Comparison of ENCODE assay signal across 27 cellular contexts in genomic region chr12:51360315-51360714, GRCh38.
"Had no signal": no experiment of that assay in that cellular context is flagged by ENCODE, and none has a peak within 500 bp of the region (broad histone marks: within the 10 kb centered on the region; RNA-seq: fewer than 3 reads in every experiment).

No MANE protein-coding gene starts in this region.

- H3K27ac Mint-ChIP-seq: activated CD4-positive, alpha-beta memory T cell treated with anti-CD3 and anti-CD28 coated beads for 36 hours; activated CD4-positive, alpha-beta T cell treated with anti-CD3 and anti-CD28 coated beads, Interleukin-2, amount 10 ng/mL, durations not matched to agents 24 days and 14 days; activated CD8-positive, alpha-beta memory T cell treated with anti-CD3 and anti-CD28 coated beads, Interleukin-2, amount 10 ng/mL, durations not matched to agents 7 days and 5 days; activated naive CD8-positive, alpha-beta T cell; activated T-cell treated with anti-CD3 and anti-CD28 coated beads, Interleukin-2, amount 50 U/mL, for 72 hours; T-cell had no signal

- ATAC-seq: activated CD8-positive, alpha-beta memory T cell treated with anti-CD3 and anti-CD28 coated beads, Interleukin-2, amount 10 ng/mL, durations not matched to agents 7 days and 5 days; activated T-cell treated with anti-CD3 and anti-CD28 coated beads, Interleukin-2, amount 50 U/mL, for 72 hours; left cardiac atrium; left ventricle myocardium superior; naive thymus-derived CD4-positive, alpha-beta T cell; psoas muscle; stimulated activated naive CD8-positive, alpha-beta T cell treated with anti-CD3 and anti-CD28 coated beads, Interleukin-15, Interleukin-2, amounts not matched to agents 100 U/mL and 50 U/mL, for 24 hours; T-cell had no signal

- H2AFZ ChIP-seq: parathyroid adenoma had no signal

- H3K9me3 ChIP-seq: esophagus muscularis mucosa, psoas muscle, upper lobe of left lung, vagina had no signal

- H3K36me3 ChIP-seq: brain microvascular endothelial cell, esophagus muscularis mucosa, upper lobe of left lung, vagina had no signal

- DNase-seq: activated CD4-positive, alpha-beta memory T cell treated with anti-CD3 and anti-CD28 coated beads for 36 hours; activated CD4-positive, alpha-beta T cell treated with anti-CD3 and anti-CD28 coated beads, Interleukin-2, amount 10 ng/mL, durations not matched to agents 24 days and 14 days; activated CD4-positive, CD25-positive, alpha-beta regulatory T cell treated with anti-CD3 and anti-CD28 coated beads, Interleukin-2, amount 50 U/mL, for 72 hours; activated CD8-positive, alpha-beta memory T cell treated with anti-CD3 and anti-CD28 coated beads, Interleukin-2, amount 10 ng/mL, durations not matched to agents 7 days and 5 days; activated naive CD4-positive, alpha-beta T cell; activated T-cell treated with anti-CD3 and anti-CD28 coated beads, Interleukin-2, amount 50 U/mL, for 72 hours; brain microvascular endothelial cell; cortex of kidney; foreskin melanocyte; glutamatergic neuron; islet precursor cell; left cardiac atrium; left ventricle myocardium superior; naive thymus-derived CD4-positive, alpha-beta T cell; nucleus accumbens; psoas muscle; stimulated activated CD4-positive, alpha-beta T cell treated with anti-CD3 and anti-CD28 coated beads, Interleukin-2, amount 100 ng/mL, for 24 hours; stimulated activated naive CD8-positive, alpha-beta T cell treated with anti-CD3 and anti-CD28 coated beads, Interleukin-15, Interleukin-2, amounts not matched to agents 100 U/mL and 50 U/mL, for 24 hours; T-cell; T1000; upper lobe of left lung had no signal

- H3K9ac ChIP-seq: parathyroid adenoma had no signal

- H3K9me3 Mint-ChIP-seq: activated CD4-positive, alpha-beta memory T cell treated with anti-CD3 and anti-CD28 coated beads for 36 hours; neural crest cell; T-cell had no signal

- H3K4me2 ChIP-seq: smooth muscle cell had no signal

- H3K4me3 Mint-ChIP-seq: activated CD4-positive, alpha-beta memory T cell treated with anti-CD3 and anti-CD28 coated beads for 36 hours; activated CD4-positive, alpha-beta T cell treated with anti-CD3 and anti-CD28 coated beads, Interleukin-2, amount 10 ng/mL, durations not matched to agents 24 days and 14 days; activated CD8-positive, alpha-beta memory T cell treated with anti-CD3 and anti-CD28 coated beads, Interleukin-2, amount 10 ng/mL, durations not matched to agents 7 days and 5 days; activated naive CD8-positive, alpha-beta T cell; activated T-cell treated with anti-CD3 and anti-CD28 coated beads, Interleukin-2, amount 50 U/mL, for 72 hours; naive thymus-derived CD4-positive, alpha-beta T cell; neural crest cell; T-cell had no signal

- H3K4me1 ChIP-seq: esophagus muscularis mucosa, parathyroid adenoma, psoas muscle, upper lobe of left lung, vagina had no signal

- H3K79me2 ChIP-seq: parathyroid adenoma had no signal

- H3K27me3 ChIP-seq: brain microvascular endothelial cell, esophagus muscularis mucosa, upper lobe of left lung, vagina had no signal

- H3K4me3 ChIP-seq: esophagus muscularis mucosa, psoas muscle, smooth muscle cell, upper lobe of left lung, vagina had no signal

- H3K27ac ChIP-seq: brain microvascular endothelial cell, esophagus muscularis mucosa, parathyroid adenoma, psoas muscle, upper lobe of left lung, vagina had no signal

- H3K4me1 Mint-ChIP-seq: activated CD8-positive, alpha-beta memory T cell treated with anti-CD3 and anti-CD28 coated beads, Interleukin-2, amount 10 ng/mL, durations not matched to agents 7 days and 5 days had no signal
